In genomic region chr1:153659175-153659534, GRCh38 we compare ENCODE assay signal across 8 cellular contexts. TPM values are rescaled to one million over a fixed set of nuclear protein-coding genes. Genes with fewer than 3 reads are reported as not detected.
DNase-seq lines count a peak whose midpoint lies in the region; ATAC-seq, FAIRE-seq and TF ChIP-seq lines count a peak whose summit lies in the region.

No MANE protein-coding gene starts in this region.

- 15% methylated on average over 8 of the region's 8 CpGs for WGBS in SK-N-SH (ENCODE audit: low lambda C conversion rate)

- CTCF ChIA-PET in SK-N-SH (lab: Yijun Ruan, JAX) = interaction anchor here (0.6 to 1.4 kb wide), 5 partner anchors 8 to 18 kb away, joined by 3 read pairs; no protein-coding TSS in a partner anchor

- no peaks in the 10 kb centered on the region for H3K9me3 ChIP-seq in SK-N-SH

- H3F3A ChIP-seq in SK-N-SH (replicated peaks; ENCODE audit: insufficient read depth) = peaks cover 36% of the 10 kb centered on the region

- H3K27me3 ChIP-seq in SK-N-SH (ENCODE audit: insufficient read depth) (no peaks in the 10 kb centered on the region), rectal smooth muscle tissue (ENCODE audit: control insufficient read depth, insufficient read depth, low read length) (no peaks in the 10 kb centered on the region)

- H3K36me3 ChIP-seq in SK-N-SH (replicated peaks in 1 of 2; ENCODE audit: control insufficient read depth in 1 of 2, insufficient read depth in 2 of 2, low read length in 1 of 2) = peaks cover 32 to 35% of the 10 kb centered on the region in 2 experiments
- H3K36me3 ChIP-seq in rectal smooth muscle tissue (ENCODE audit: control insufficient read depth, insufficient read depth, low read length) = peaks cover 19% of the 10 kb centered on the region

- peaks cover 23% of the 10 kb centered on the region for H3K79me2 ChIP-seq in SK-N-SH (ENCODE audit: insufficient read depth)

- H3K9me2 ChIP-seq in SK-N-SH = no peaks in the 10 kb centered on the region

- no peak for TF ChIP-seq RAD21 in SK-N-SH (IDR thresholded peaks at IDR 0.05; ENCODE audit: low read length)

- peaks cover 0 to 5% of the 10 kb centered on the region in 2 experiments; a peak in 1 of 4 replicates for H3K4me1 ChIP-seq in SK-N-SH (ENCODE audit: control insufficient read depth in 1 of 2, insufficient read depth in 2 of 2, low read depth in 1 of 2, low read length in 1 of 2)
- H3K4me1 ChIP-seq in rectal smooth muscle tissue (ENCODE audit: control insufficient read depth, insufficient read depth, low read length) = peaks cover 6% of the 10 kb centered on the region

- H3K4me3 ChIP-seq in SK-N-SH (ENCODE audit: low read depth in 2 of 2, low read length in 1 of 2) (peak overlapping the region; percentile 60 to 92), fibroblast of mammary gland (ENCODE audit: control insufficient read depth, low read depth, low read length) (peak overlapping the region; percentile 90), rectal smooth muscle tissue (ENCODE audit: low read length) (peak overlapping the region; percentile 81)

- POLR2A ChIA-PET in SK-N-SH (lab: Yijun Ruan, JAX) = interaction anchor here (0.9 to 1.9 kb wide), 3 partner anchors 25 to 331 kb away, joined by 3 to 8 read pairs (median 4); partner anchors contain the start of genes CHTOP and RPS27

- H3K4me2 ChIP-seq in SK-N-SH = peak overlapping the region; percentile 94

- H4K20me1 ChIP-seq in SK-N-SH (ENCODE audit: insufficient read depth) = no peaks in the 10 kb centered on the region

- no peak for TF ChIP-seq CTCF in SK-N-SH (IDR thresholded peaks at IDR 0.05)
- no peak for TF ChIP-seq CTCF in fibroblast of mammary gland (conservative IDR thresholded peaks at IDR 0.05; ENCODE audit: control insufficient read depth, insufficient read depth, low read depth, low read length)

- peak overlapping the region; percentile 97 for H2AFZ ChIP-seq in SK-N-SH (ENCODE audit: low read depth)

- peak; percentile 31 for FAIRE-seq in GM12891 (lab: Jason Lieb, UNC)

- H3K27ac ChIP-seq in SK-N-SH (ENCODE audit: low read depth in 2 of 2, low read length in 1 of 2) (peak overlapping the region; percentile 58 to 83; a peak in 2 of 4 replicates), rectal smooth muscle tissue (ENCODE audit: low read depth, low read length) (peak overlapping the region; percentile 91)

- TF ChIP-seq POLR2A in GM12891 (IDR thresholded peaks at IDR 0.05; ENCODE audit: low read depth, low read length) = no peak

- ATAC-seq in HG02884 (IDR thresholded peaks at IDR 0.05; ENCODE audit: unreplicated experiment) (no peak), GM19023 (IDR thresholded peaks at IDR 0.05; ENCODE audit: unreplicated experiment) (no peak)

- no peak for TF ChIP-seq EP300 in SK-N-SH (IDR thresholded peaks at IDR 0.05; ENCODE audit: borderline replicate concordance in 1 of 2, low read depth in 1 of 2, low read length in 1 of 2)

- H3K9ac ChIP-seq in SK-N-SH (peak overlapping the region; percentile 80), rectal smooth muscle tissue (ENCODE audit: low read length) (peak overlapping the region; percentile 20)

- DNase-seq in GM12891 (ENCODE audit: insufficient read length, low spot score) (no peak), SK-N-SH (no peak), fibroblast of mammary gland (ENCODE audit: low read depth) (no peak), NCI-H2171 (lab: John Stamatoyannopoulos, UW) (no peak), GDM1 (lab: John Stamatoyannopoulos, UW) (no peak)

TF ChIP-seq in GM12891, 5 proteins besides CTCF, POLR2A, EP300 and RAD21:
- TF ChIP-seq SPI1 (IDR thresholded peaks at IDR 0.05; ENCODE audit: low read depth, low read length) (no peak), TAF1 (IDR thresholded peaks at IDR 0.05; ENCODE audit: low read depth, low read length) (no peak), POU2F2 (IDR thresholded peaks at IDR 0.05; ENCODE audit: low read depth, low read length) (no peak), POLR2AphosphoS5 (IDR thresholded peaks at IDR 0.05; ENCODE audit: low read depth, low read length) (no peak), PAX5 (IDR thresholded peaks at IDR 0.05; ENCODE audit: insufficient read depth, low read length, severe bottlenecking) (no peak)

TF ChIP-seq in SK-N-SH, 30 proteins besides CTCF, POLR2A, EP300 and RAD21:
- no peak for TF ChIP-seq ELF1 (IDR thresholded peaks at IDR 0.05)
- no peak for TF ChIP-seq SMC3 (IDR thresholded peaks at IDR 0.05; ENCODE audit: low read depth, low read length)
- TF ChIP-seq FOXM1 (IDR thresholded peaks at IDR 0.05; ENCODE audit: low read depth) = no peak
- no peak for TF ChIP-seq RXRA (IDR thresholded peaks at IDR 0.05; ENCODE audit: borderline replicate concordance, low read depth)
- no peak for TF ChIP-seq TEAD4 (IDR thresholded peaks at IDR 0.05; ENCODE audit: borderline replicate concordance, insufficient read depth)
- TF ChIP-seq NRF1 (IDR thresholded peaks at IDR 0.05; ENCODE audit: low read depth, low read length) = no peak
- no peak for TF ChIP-seq FOXJ3 (CRISPR knock-in tag; IDR thresholded peaks at IDR 0.05)
- no peak for TF ChIP-seq MAX (IDR thresholded peaks at IDR 0.05; ENCODE audit: low read depth)

RNA-seq across cellular contexts. Expression of gene SNAPIN, which starts 0.7 kb away (rescaled TPM):
- 40.6 TPM for polyA plus RNA-seq in GM12891 (2012; ENCODE audit: low read depth, missing spikeins)
- polyA plus RNA-seq in SK-N-SH (2012; rRNA removed) = 57.6 and 61.7 TPM in 2 replicates
- 56.7 and 57.6 TPM in 2 replicates for polyA plus RNA-seq in SK-N-SH (2012; cell fraction: cytosol; rRNA removed)
- 41.7 and 45.5 TPM in 2 replicates for polyA plus RNA-seq in SK-N-SH (2012; cell fraction: nucleus; rRNA removed)

RNA-seq across cellular contexts. Expression of gene ILF2, which starts 11.6 kb away (rescaled TPM):
- polyA plus RNA-seq in GM12891 (2012; ENCODE audit: low read depth, missing spikeins) = 206 TPM
- polyA plus RNA-seq in SK-N-SH (2012; rRNA removed) = 189 and 236 TPM in 2 replicates
- polyA plus RNA-seq in SK-N-SH (2012; cell fraction: cytosol; rRNA removed) = 221 and 224 TPM in 2 replicates
- 123 and 180 TPM in 2 replicates for polyA plus RNA-seq in SK-N-SH (2012; cell fraction: nucleus; rRNA removed)

RNA-seq across cellular contexts. Expression of gene NPR1, which starts 19.3 kb away (rescaled TPM):
- polyA plus RNA-seq in GM12891 (2012; ENCODE audit: low read depth, missing spikeins) = 0.32 TPM
- polyA plus RNA-seq in SK-N-SH (2012; rRNA removed) = 0.05 and 0.12 TPM in 2 replicates
- polyA plus RNA-seq in SK-N-SH (2012; cell fraction: cytosol; rRNA removed) = 0.01 and 0.08 TPM in 2 replicates
- 0.26 and 0.60 TPM in 2 replicates for polyA plus RNA-seq in SK-N-SH (2012; cell fraction: nucleus; rRNA removed)

RNA-seq across cellular contexts. Expression of gene CHTOP, which starts 25.3 kb away (rescaled TPM):
- 41.7 TPM for polyA plus RNA-seq in GM12891 (2012; ENCODE audit: low read depth, missing spikeins)
- polyA plus RNA-seq in SK-N-SH (2012; rRNA removed) = 76.7 and 84.9 TPM in 2 replicates
- polyA plus RNA-seq in SK-N-SH (2012; cell fraction: cytosol; rRNA removed) = 63.8 and 71.2 TPM in 2 replicates
- polyA plus RNA-seq in SK-N-SH (2012; cell fraction: nucleus; rRNA removed) = 96.8 and 111 TPM in 2 replicates

RNA-seq across cellular contexts. Expression of gene S100A1, which starts 30.9 kb away (rescaled TPM):
- 1.6 TPM for polyA plus RNA-seq in GM12891 (2012; ENCODE audit: low read depth, missing spikeins)
- 0.18 TPM in 1 of 2 replicates, not detected in the other for polyA plus RNA-seq in SK-N-SH (2012; rRNA removed)
- 0.10 and 0.14 TPM in 2 replicates for polyA plus RNA-seq in SK-N-SH (2012; cell fraction: cytosol; rRNA removed)
- 0.11 and 0.21 TPM in 2 replicates for polyA plus RNA-seq in SK-N-SH (2012; cell fraction: nucleus; rRNA removed)
